Comparison of ENCODE assay signal across 2 cellular contexts in genomic region chr4:38606587-38606905, GRCh38.
TF ChIP-seq lines count a peak whose summit lies in the region.

No MANE protein-coding gene starts in this region.

TF ChIP-seq in IMR-90, 13 proteins besides CTCF, POLR2A, EP300 and RAD21:
- TF ChIP-seq MAFK (IDR thresholded peaks at IDR 0.05; ENCODE audit: low read depth, low read length): no peak
- TF ChIP-seq CEBPB (IDR thresholded peaks at IDR 0.05; ENCODE audit: low read depth, low read length): no peak
- TF ChIP-seq BHLHE40 (IDR thresholded peaks at IDR 0.05; ENCODE audit: low read depth, low read length): no peak
- TF ChIP-seq CHD1 (IDR thresholded peaks at IDR 0.05; ENCODE audit: low read depth, low read length): no peak
- TF ChIP-seq NFE2L2 (IDR thresholded peaks at IDR 0.05; ENCODE audit: low read depth, low read length): no peak
- no peak for TF ChIP-seq RCOR1 (IDR thresholded peaks at IDR 0.05; ENCODE audit: insufficient replicate concordance, low read length)
- no peak for TF ChIP-seq FOS (IDR thresholded peaks at IDR 0.05; ENCODE audit: low read depth, low read length)
- TF ChIP-seq ELK1 (IDR thresholded peaks at IDR 0.05; ENCODE audit: borderline replicate concordance, low read depth, low read length): no peak
- TF ChIP-seq USF2 (IDR thresholded peaks at IDR 0.05; ENCODE audit: low read depth, low read length): no peak
- TF ChIP-seq SMC3 (IDR thresholded peaks at IDR 0.05; ENCODE audit: low read depth, low read length): no peak
- TF ChIP-seq MAZ (IDR thresholded peaks at IDR 0.05; ENCODE audit: borderline replicate concordance, low read depth, low read length): no peak
- no peak for TF ChIP-seq RFX5 (IDR thresholded peaks at IDR 0.05; ENCODE audit: low read depth, low read length)
- TF ChIP-seq MXI1 (IDR thresholded peaks at IDR 0.05; ENCODE audit: borderline replicate concordance, low read depth, low read length): no peak
TF ChIP-seq in IMR-90: peak in this region for 0.

TF ChIP-seq in GM12891, 5 proteins besides CTCF, POLR2A, EP300 and RAD21:
- no peak for TF ChIP-seq POLR2AphosphoS5 (IDR thresholded peaks at IDR 0.05; ENCODE audit: low read depth, low read length)
- no peak for TF ChIP-seq PAX5 (IDR thresholded peaks at IDR 0.05; ENCODE audit: insufficient read depth, low read length, severe bottlenecking)
- TF ChIP-seq SPI1 (IDR thresholded peaks at IDR 0.05; ENCODE audit: low read depth, low read length): no peak
- no peak for TF ChIP-seq TAF1 (IDR thresholded peaks at IDR 0.05; ENCODE audit: low read depth, low read length)
- TF ChIP-seq POU2F2 (IDR thresholded peaks at IDR 0.05; ENCODE audit: low read depth, low read length): no peak
